Comparison of ENCODE assay signal across 1 cellular context in genomic region chr12:121797937-121798801, GRCh38.
TF ChIP-seq lines count a peak whose summit lies in the region.

No MANE protein-coding gene starts in this region.

TF ChIP-seq in K562, 482 proteins besides CTCF, POLR2A, EP300 and RAD21 (continued from another document and continues in another):
- peak; percentile 53 for TF ChIP-seq MGA (IDR thresholded peaks at IDR 0.05)
- no peak for TF ChIP-seq ZNF280A (IDR thresholded peaks at IDR 0.05; ENCODE audit: low read depth, partially characterized antibody)
- no peak for TF ChIP-seq ID3 (CRISPR knock-in tag; IDR thresholded peaks at IDR 0.05)
- TF ChIP-seq ID3 (tag; IDR thresholded peaks at IDR 0.05), result no peak
- no peak for TF ChIP-seq ZBTB1 (CRISPR knock-in tag; IDR thresholded peaks at IDR 0.05; ENCODE audit: borderline replicate concordance, low read depth)
- no peak for TF ChIP-seq PHTF2 (CRISPR knock-in tag; IDR thresholded peaks at IDR 0.05)
- TF ChIP-seq ZNF785 (CRISPR knock-in tag; IDR thresholded peaks at IDR 0.05), result no peak
- TF ChIP-seq HDAC2 (IDR thresholded peaks at IDR 0.05), result peak; percentile 14; the same call in 1 of the 2 replicates
- no peak for TF ChIP-seq ZNF121 (CRISPR knock-in tag; conservative IDR thresholded peaks at IDR 0.05)
- peak; percentile 57 for TF ChIP-seq PRDM10 (IDR thresholded peaks at IDR 0.05; ENCODE audit: partially characterized antibody)
- no peak for TF ChIP-seq ETV6 (IDR thresholded peaks at IDR 0.05; ENCODE audit: borderline replicate concordance in 1 of 2, low read depth in 2 of 2, low read length in 1 of 2)
- TF ChIP-seq ETV6 (CRISPR knock-in tag; IDR thresholded peaks at IDR 0.05; ENCODE audit: borderline replicate concordance), result no peak
- no peak for TF ChIP-seq RBM34 (IDR thresholded peaks at IDR 0.05; ENCODE audit: borderline replicate concordance, insufficient read depth, low read length)
- no peak for TF ChIP-seq ZNF699 (CRISPR knock-in tag; IDR thresholded peaks at IDR 0.05; ENCODE audit: insufficient replicate concordance)
- TF ChIP-seq TAF15 (IDR thresholded peaks at IDR 0.05; ENCODE audit: low read depth, low read length), result no peak
- TF ChIP-seq ZNF146 (CRISPR knock-in tag; IDR thresholded peaks at IDR 0.05; ENCODE audit: unreplicated experiment), result no peak
- TF ChIP-seq ATF1 (CRISPR knock-in tag; IDR thresholded peaks at IDR 0.05), result no peak
- TF ChIP-seq ATF1 (tag; IDR thresholded peaks at IDR 0.05), result no peak
- 0 out of 2 replicates have a peak, but pooled peaks have one; percentile 21 for TF ChIP-seq PML (IDR thresholded peaks at IDR 0.05; ENCODE audit: low read length)
- TF ChIP-seq POLR2AphosphoS2 (IDR thresholded peaks at IDR 0.05; ENCODE audit: low read length), result no peak
- TF ChIP-seq SMARCB1 (IDR thresholded peaks at IDR 0.05; ENCODE audit: insufficient read length, low read depth), result no peak
- peak; percentile 79; the same call in 1 of the 2 replicates for TF ChIP-seq HMBOX1 (IDR thresholded peaks at IDR 0.05)
- TF ChIP-seq JUND (IDR thresholded peaks at IDR 0.05; ENCODE audit: borderline replicate concordance, low read depth, low read length), result 0 out of 2 replicates have a peak, but pooled peaks have one; percentile 3
- TF ChIP-seq JUND (tag; IDR thresholded peaks at IDR 0.05; ENCODE audit: borderline replicate concordance, low read depth, low read length), result no peak; the same call in 2 of the 3 replicates
- TF ChIP-seq ZNF75A (CRISPR knock-in tag; IDR thresholded peaks at IDR 0.05), result no peak
- TF ChIP-seq NONO (IDR thresholded peaks at IDR 0.05; ENCODE audit: low read depth in 2 of 2, low read length in 1 of 2), result no peak
- TF ChIP-seq NUFIP1 (IDR thresholded peaks at IDR 0.05; ENCODE audit: partially characterized antibody), result no peak
- TF ChIP-seq ZNF232 (CRISPR knock-in tag; IDR thresholded peaks at IDR 0.05), result no peak
- no peak for TF ChIP-seq CC2D1A (IDR thresholded peaks at IDR 0.05)
- TF ChIP-seq TFE3 (CRISPR knock-in tag; IDR thresholded peaks at IDR 0.05), result no peak
- TF ChIP-seq TARDBP (IDR thresholded peaks at IDR 0.05), result no peak
- no peak for TF ChIP-seq MEF2D (tag; conservative IDR thresholded peaks at IDR 0.05; ENCODE audit: low read depth)
- peak in 1 of 2 experiments; percentile 38; a peak in 1 of 4 replicates for TF ChIP-seq ZNF639 (CRISPR knock-in tag; conservative IDR thresholded peaks at IDR 0.05 in 1 of 2, IDR thresholded peaks at IDR 0.05 in 1 of 2)
- TF ChIP-seq MYNN (IDR thresholded peaks at IDR 0.05), result 0 out of 2 replicates have a peak, but pooled peaks have one; percentile 3
- no peak for TF ChIP-seq MYNN (CRISPR knock-in tag; IDR thresholded peaks at IDR 0.05)
- TF ChIP-seq NBN (IDR thresholded peaks at IDR 0.05; ENCODE audit: low read depth), result no peak
- no peak for TF ChIP-seq GTF2E2 (tag; IDR thresholded peaks at IDR 0.05)
- no peak for TF ChIP-seq ZNF584 (CRISPR knock-in tag; IDR thresholded peaks at IDR 0.05; ENCODE audit: low read depth)
- TF ChIP-seq NFIC (IDR thresholded peaks at IDR 0.05), result peak; percentile 58
- no peak for TF ChIP-seq BRD9 (IDR thresholded peaks at IDR 0.05; ENCODE audit: low read depth, partially characterized antibody)
- no peak for TF ChIP-seq ZNF212 (CRISPR knock-in tag; IDR thresholded peaks at IDR 0.05)
